In genomic region chr20:53990768-53991472, GRCh38 we compare ENCODE assay signal across 19 cellular contexts.
"Had no signal": no experiment of that assay in that cellular context is flagged by ENCODE, and none has a peak within 500 bp of the region (broad histone marks: within the 10 kb centered on the region; RNA-seq: fewer than 3 reads in every experiment).

No MANE protein-coding gene starts in this region.

- DNase-seq: effector memory CD4-positive, alpha-beta T cell; foreskin melanocyte; kidney; left cardiac atrium; left ventricle myocardium superior; mesendoderm; naive thymus-derived CD4-positive, alpha-beta T cell; posterior cingulate gyrus; sigmoid colon; stimulated activated CD4-positive, alpha-beta T cell treated with anti-CD3 and anti-CD28 coated beads, Interleukin-12 subunit alpha, Interleukin-12 subunit beta, amount 100 ng/mL, for 4 hours; stimulated activated naive CD4-positive, alpha-beta T cell; stomach had no signal

- FAIRE-seq: kidney had no signal

- H3K4me2 ChIP-seq: hepatocyte had no signal

- H3K36me3 ChIP-seq: esophagus muscularis mucosa, neutrophil, right atrium auricular region, sigmoid colon had no signal

- H3K4me3 ChIP-seq: esophagus muscularis mucosa, hepatocyte, lung, right atrium auricular region, sigmoid colon, skin epidermis, stomach had no signal

- ATAC-seq: left cardiac atrium; left ventricle myocardium superior; naive thymus-derived CD4-positive, alpha-beta T cell had no signal

- H3K27me3 ChIP-seq: hepatocyte, right atrium auricular region, sigmoid colon, stomach had no signal

- H3K4me1 ChIP-seq: esophagus muscularis mucosa, right atrium auricular region, sigmoid colon, stomach had no signal

- H3K79me2 ChIP-seq: hepatocyte had no signal

- H2AFZ ChIP-seq: hepatocyte had no signal

- H3K9me3 ChIP-seq: esophagus muscularis mucosa, neutrophil, right atrium auricular region, sigmoid colon, stomach had no signal

- H3K27ac ChIP-seq: epithelial cell of prostate, esophagus muscularis mucosa, hepatocyte, neutrophil, right atrium auricular region, sigmoid colon, skin epidermis, stomach had no signal
